In genomic region chr7:44040493-44040891, GRCh38 we compare ENCODE assay signal across 9 cellular contexts. TPM values are rescaled to one million over a fixed set of nuclear protein-coding genes. Genes with fewer than 3 reads are reported as not detected.
A peak's percentile ranks its signal among the peaks of the same experiment; 100 is the strongest.
DNase-seq lines count a peak whose midpoint lies in the region; ATAC-seq and TF ChIP-seq lines count a peak whose summit lies in the region.
"Not testable (repeated sequence)": the region's sequence is repeated elsewhere in the genome, so short reads cannot be mapped to it uniquely, and the experiment has no call there.
"Had no signal": no experiment of that assay in that cellular context is flagged by ENCODE, and none has a peak within 500 bp of the region (broad histone marks: within the 10 kb centered on the region; RNA-seq: fewer than 3 reads in every experiment).

No MANE protein-coding gene starts in this region.

- H3K27ac Mint-ChIP-seq in activated T-helper 2 cell treated with anti-CD3 and anti-CD28 coated beads, Interferon-gamma antibody, Interleukin-2, Interleukin-4, amounts not matched to agents 10 μg/mL and 5 μg/mL and 100 μg/mL, durations not matched to agents 14 hours and 24 hours and 36 hours: peak overlapping the region; percentile 79
- H3K27ac Mint-ChIP-seq in natural killer cell: peak overlapping the region; percentile 75 to 86

- not testable (repeated sequence) for TF ChIP-seq CTCF in RWPE2 (IDR thresholded peaks at IDR 0.05; ENCODE audit: poor library complexity, severe bottlenecking)
- peak; percentile 18 for TF ChIP-seq CTCF in natural killer cell (IDR thresholded peaks at IDR 0.05)

- DNase-seq in DMS79 treated with DMSO at 0.1 percent for 48 hours (lab: John Stamatoyannopoulos, UW) (peak; percentile 16), natural killer cell (peak; percentile 57)
- DNase-seq in RWPE2 (ENCODE audit: low spot score): not testable (repeated sequence)
- DNase-seq in activated T-helper 2 cell treated with anti-CD3 and anti-CD28 coated beads, Interferon-gamma antibody, Interleukin-2, Interleukin-4, amounts not matched to agents 10 μg/mL and 5 μg/mL and 100 μg/mL, durations not matched to agents 14 hours and 24 hours and 36 hours (ENCODE audit: low spot score): peak; percentile 61
- peak; percentile 69 for DNase-seq in stimulated activated CD8-positive, alpha-beta memory T cell treated with anti-CD3 and anti-CD28 coated beads, Interleukin-4, amount 100 ng/mL, for 48 hours

- H3K9me3 Mint-ChIP-seq in activated T-helper 2 cell treated with anti-CD3 and anti-CD28 coated beads, Interferon-gamma antibody, Interleukin-2, Interleukin-4, amounts not matched to agents 10 μg/mL and 5 μg/mL and 100 μg/mL, durations not matched to agents 14 hours and 24 hours and 36 hours; natural killer cell: not testable (repeated sequence)

- not testable (repeated sequence) for H3K36me3 ChIP-seq in RWPE2 (ENCODE audit: low read depth); esophagus (ENCODE audit: control insufficient read depth in 2 of 2, insufficient read depth in 2 of 2, low read length in 1 of 2)

- H3K4me1 Mint-ChIP-seq in activated T-helper 2 cell treated with anti-CD3 and anti-CD28 coated beads, Interferon-gamma antibody, Interleukin-2, Interleukin-4, amounts not matched to agents 10 μg/mL and 5 μg/mL and 100 μg/mL, durations not matched to agents 14 hours and 24 hours and 36 hours (ENCODE audit: low read depth): not testable (repeated sequence)
- peaks cover 8 to 23% of the 10 kb centered on the region in 2 donors for H3K4me1 Mint-ChIP-seq in natural killer cell

- H3K36me3 Mint-ChIP-seq in activated T-helper 2 cell treated with anti-CD3 and anti-CD28 coated beads, Interferon-gamma antibody, Interleukin-2, Interleukin-4, amounts not matched to agents 10 μg/mL and 5 μg/mL and 100 μg/mL, durations not matched to agents 14 hours and 24 hours and 36 hours (ENCODE audit: low read depth); natural killer cell: not testable (repeated sequence)

- intact Hi-C loops in activated T-helper 2 cell treated with anti-CD3 and anti-CD28 coated beads, Interferon-gamma antibody, Interleukin-2, Interleukin-4, amounts not matched to agents 10 μg/mL and 5 μg/mL and 100 μg/mL, durations not matched to agents 14 hours and 24 hours and 36 hours (cut with micrococcal nuclease); natural killer cell (cut with micrococcal nuclease): not testable (repeated sequence)

- not testable (repeated sequence) for H3K27me3 ChIP-seq in RWPE2 (ENCODE audit: insufficient read depth, poor library complexity, severe bottlenecking); esophagus (ENCODE audit: control insufficient read depth in 1 of 2, insufficient read depth in 2 of 2, low read length in 2 of 2)

- peak overlapping the region; percentile 75 for H3K4me3 Mint-ChIP-seq in activated T-helper 2 cell treated with anti-CD3 and anti-CD28 coated beads, Interferon-gamma antibody, Interleukin-2, Interleukin-4, amounts not matched to agents 10 μg/mL and 5 μg/mL and 100 μg/mL, durations not matched to agents 14 hours and 24 hours and 36 hours (ENCODE audit: low read depth)
- peak overlapping the region; percentile 53 for H3K4me3 Mint-ChIP-seq in natural killer cell

- 0 to 3% methylated on average over 11 to 46 of the region's 46 CpGs for WGBS in esophagus, 2 donors

- not testable (repeated sequence) for H3K4me1 ChIP-seq in RWPE2 (ENCODE audit: insufficient read depth, poor library complexity, severe bottlenecking); esophagus (ENCODE audit: control insufficient read depth in 2 of 2, insufficient read depth in 2 of 2, low read length in 1 of 2)

- H3K27ac ChIP-seq in RWPE2 (ENCODE audit: poor library complexity, severe bottlenecking): not testable (repeated sequence)
- H3K27ac ChIP-seq in esophagus (ENCODE audit: low read depth in 2 of 2, low read length in 1 of 2): peak overlapping the region in 1 of 2 donors; percentile 38

- not testable (repeated sequence) for H3K9me3 ChIP-seq in RWPE2 (ENCODE audit: severe bottlenecking); esophagus (ENCODE audit: control insufficient read depth in 2 of 2, insufficient read depth in 1 of 2, low read depth in 1 of 2, low read length in 1 of 2)

- ATAC-seq in GM21528 (IDR thresholded peaks at IDR 0.05; ENCODE audit: low FRiP score, unreplicated experiment) (peak; percentile 33), HG03571 (IDR thresholded peaks at IDR 0.05; ENCODE audit: unreplicated experiment) (peak; percentile 37), RWPE2 (ENCODE audit: low read depth) (peak; percentile 4; the same call in 1 of the 3 replicates), natural killer cell (peak; percentile 54 to 71 (median 54))

- H3K4me3 ChIP-seq in RWPE2 (ENCODE audit: severe bottlenecking): not testable (repeated sequence)
- peak overlapping the region; percentile 31 to 45 for H3K4me3 ChIP-seq in esophagus (ENCODE audit: low read depth in 1 of 2, low read length in 2 of 2)

- H3K27me3 Mint-ChIP-seq in activated T-helper 2 cell treated with anti-CD3 and anti-CD28 coated beads, Interferon-gamma antibody, Interleukin-2, Interleukin-4, amounts not matched to agents 10 μg/mL and 5 μg/mL and 100 μg/mL, durations not matched to agents 14 hours and 24 hours and 36 hours (ENCODE audit: low read depth); natural killer cell (ENCODE audit: low read depth in 2 of 2): not testable (repeated sequence)

RNA-seq across cellular contexts. Expression of gene DBNL, which starts 4.0 kb away (rescaled TPM):
- total RNA-seq in activated T-helper 2 cell treated with anti-CD3 and anti-CD28 coated beads, Interferon-gamma antibody, Interleukin-2, Interleukin-4, amounts not matched to agents 10 μg/mL and 5 μg/mL and 100 μg/mL, durations not matched to agents 14 hours and 24 hours and 36 hours: 131 and 143 TPM in 2 replicates
- polyA plus RNA-seq in esophagus: 100 to 1,000 TPM; 157 to 215 TPM
- 100 to 1,000 TPM; 123 to 129 (median 129) TPM for total RNA-seq in natural killer cell

RNA-seq across cellular contexts. Expression of gene PGAM2, which starts 24.9 kb away (rescaled TPM):
- total RNA-seq in activated T-helper 2 cell treated with anti-CD3 and anti-CD28 coated beads, Interferon-gamma antibody, Interleukin-2, Interleukin-4, amounts not matched to agents 10 μg/mL and 5 μg/mL and 100 μg/mL, durations not matched to agents 14 hours and 24 hours and 36 hours: 0.67 and 0.73 TPM in 2 replicates
- polyA plus RNA-seq in esophagus: 1 to 10 TPM; 2.1 to 3.8 TPM
- total RNA-seq in natural killer cell: 1 to 10 TPM; 1.0 to 1.9 (median 1.5) TPM
- total RNA-seq: SJCRH30 had no signal

RNA-seq across cellular contexts. Expression of gene POLM, which starts 41.8 kb away (rescaled TPM):
- 36.8 and 42.7 TPM in 2 replicates for total RNA-seq in activated T-helper 2 cell treated with anti-CD3 and anti-CD28 coated beads, Interferon-gamma antibody, Interleukin-2, Interleukin-4, amounts not matched to agents 10 μg/mL and 5 μg/mL and 100 μg/mL, durations not matched to agents 14 hours and 24 hours and 36 hours
- polyA plus RNA-seq in esophagus: 10 to 100 TPM; 11.4 to 26.3 TPM
- 10 to 100 TPM; 41.7 to 74.1 (median 50.9) TPM for total RNA-seq in natural killer cell

RNA-seq across cellular contexts. Expression of gene SPDYE1, which starts 42.8 kb away (rescaled TPM):
- not detected in 2 replicates for total RNA-seq in activated T-helper 2 cell treated with anti-CD3 and anti-CD28 coated beads, Interferon-gamma antibody, Interleukin-2, Interleukin-4, amounts not matched to agents 10 μg/mL and 5 μg/mL and 100 μg/mL, durations not matched to agents 14 hours and 24 hours and 36 hours
- under 1 TPM in 1 of 2 donors, not detected in 1; 0.01 TPM for polyA plus RNA-seq in esophagus
- total RNA-seq in natural killer cell: under 1 TPM in 2 of 3 donors, not detected in 1; 0.18 to 0.24 TPM
- total RNA-seq: SJCRH30 had no signal

Comparison
In these comparisons a context has a peak if more than half of its experiments do, and no peak if none do; other contexts are left out.
1. ATAC-seq: peak in every context shown above with its lines; median percentile 54 in natural killer cell; 37 in HG03571; 33 in GM21528; 4 in RWPE2.